14 cellular contexts compared by ENCODE assay signal in genomic region chr5:61052870-61053269, GRCh38.
DNase-seq lines count a peak whose midpoint lies in the region; ATAC-seq and TF ChIP-seq lines count a peak whose summit lies in the region.
"Had no signal": no experiment of that assay in that cellular context is flagged by ENCODE, and none has a peak within 500 bp of the region (broad histone marks: within the 10 kb centered on the region; RNA-seq: fewer than 3 reads in every experiment).

No MANE protein-coding gene starts in this region.

- POLR2A ChIA-PET in GM10248 (lab: Yijun Ruan, JAX), result no interaction called here
- POLR2A ChIA-PET in CD8-positive, alpha-beta memory T cell (lab: Charles Lee), result no interaction called here

- peaks cover 3 to 15% (median 5%) of the 10 kb centered on the region in 3 donors for H3K36me3 Mint-ChIP-seq in CD8-positive, alpha-beta memory T cell

- H3K4me1 ChIP-seq in CD8-positive, alpha-beta memory T cell (ENCODE audit: insufficient read depth, low read length), result no peaks in the 10 kb centered on the region
- H3K4me1 ChIP-seq: spleen had no signal

- intact Hi-C loops in left colon (cut with DNase I, micrococcal nuclease), result loop anchor here in 1 of 2 donors (10.0 kb wide), 1 partner anchor 592 kb away; no protein-coding TSS in a partner anchor

- H3K27me3 ChIP-seq in CD8-positive, alpha-beta memory T cell (ENCODE audit: insufficient read depth, low read length, poor library complexity, severe bottlenecking), result no peaks in the 10 kb centered on the region
- H3K27me3 ChIP-seq: spleen had no signal

- no peak overlapping the region for H3K27ac Mint-ChIP-seq in CD8-positive, alpha-beta memory T cell
- H3K27ac Mint-ChIP-seq: memory B cell, T-helper 17 cell had no signal

- no peak for TF ChIP-seq CTCF in GM10248 (IDR thresholded peaks at IDR 0.05; ENCODE audit: control extremely low read depth, extremely low read depth, low read depth, missing control alignments)

- DNase-seq in AG20443 (ENCODE audit: low spot score) (peak; percentile 14), HT-29 (ENCODE audit: low spot score) (peak; percentile 65), astrocyte of the hippocampus (ENCODE audit: low read depth, low spot score) (peak; percentile 88), left colon (no peak), GM10248 (ENCODE audit: extremely low spot score) (no peak), SHP77 (lab: John Stamatoyannopoulos, UW) (no peak)
- DNase-seq in CD8-positive, alpha-beta memory T cell, result no peak
- DNase-seq: effector CD4-positive, alpha-beta T cell; NCI-H2171 treated with DMSO at 0.1 percent for 48 hours; spleen; stimulated activated naive CD4-positive, alpha-beta T cell; T-helper 17 cell had no signal

- H3K36me3 ChIP-seq in CD8-positive, alpha-beta memory T cell (ENCODE audit: insufficient read depth, low read length), result no peaks in the 10 kb centered on the region
- H3K36me3 ChIP-seq: spleen had no signal

- no peak overlapping the region for H3K4me3 Mint-ChIP-seq in CD8-positive, alpha-beta memory T cell
- H3K4me3 Mint-ChIP-seq: memory B cell, T-helper 17 cell had no signal

- H3K9me3 Mint-ChIP-seq in CD8-positive, alpha-beta memory T cell, result peaks cover 0 to 2% (median 0%) of the 10 kb centered on the region in 5 donors

- no peaks in the 10 kb centered on the region for H3K9me3 ChIP-seq in CD8-positive, alpha-beta memory T cell (ENCODE audit: low read length)
- H3K9me3 ChIP-seq: spleen had no signal

- no peak overlapping the region for H3K27ac ChIP-seq in CD8-positive, alpha-beta memory T cell (ENCODE audit: low read depth, low read length)
- H3K27ac ChIP-seq: spleen had no signal

- no peaks in the 10 kb centered on the region for H3K27me3 Mint-ChIP-seq in CD8-positive, alpha-beta memory T cell
- H3K27me3 Mint-ChIP-seq: memory B cell, T-helper 17 cell had no signal

- CTCF ChIA-PET in GM10248 (lab: Yijun Ruan, JAX), result interaction anchor here (1.2 to 6.9 kb wide), 4 partner anchors 10 to 606 kb away, joined by 3 to 52 read pairs (median 6); no protein-coding TSS in a partner anchor
- CTCF ChIA-PET in CD8-positive, alpha-beta memory T cell (lab: Charles Lee), result interaction anchor here (1.4 to 4.1 kb wide), 2 partner anchors 9 to 606 kb away, joined by 3 to 29 read pairs; no protein-coding TSS in a partner anchor

- no peak overlapping the region for H3K4me3 ChIP-seq in CD8-positive, alpha-beta memory T cell (ENCODE audit: low read length)
- H3K4me3 ChIP-seq: spleen had no signal

- ATAC-seq in left colon (peak; percentile 74), HG02981 (IDR thresholded peaks at IDR 0.05; ENCODE audit: unreplicated experiment) (no peak)
- ATAC-seq: T-helper 17 cell had no signal

- no peaks in the 10 kb centered on the region for H3K4me1 Mint-ChIP-seq in CD8-positive, alpha-beta memory T cell
- H3K4me1 Mint-ChIP-seq: memory B cell had no signal

Comparison
In these comparisons a context has a peak if more than half of its experiments do, and no peak if none do; other contexts are left out.
1. DNase-seq: peak in AG20443 (single experiment), HT-29 (single experiment) and astrocyte of the hippocampus (single experiment); none in left colon (0 of 2), GM10248 (single experiment), SHP77 (0 of 2) and CD8-positive, alpha-beta memory T cell (0 of 5).